Comparison of ENCODE assay signal across 12 cellular contexts in genomic region chr10:71962915-71963314, GRCh38. TPM values are rescaled to one million over a fixed set of nuclear protein-coding genes. Genes with fewer than 3 reads are reported as not detected.
DNase-seq lines count a peak whose midpoint lies in the region; ATAC-seq and TF ChIP-seq lines count a peak whose summit lies in the region.
"Had no signal": no experiment of that assay in that cellular context is flagged by ENCODE, and none has a peak within 500 bp of the region (broad histone marks: within the 10 kb centered on the region; RNA-seq: fewer than 3 reads in every experiment).

No MANE protein-coding gene starts in this region.

- no peak for TF ChIP-seq POLR2A in tibial nerve (IDR thresholded peaks at IDR 0.05)

- no peaks in the 10 kb centered on the region for H3K36me3 Mint-ChIP-seq in activated naive CD8-positive, alpha-beta T cell
- no peaks in the 10 kb centered on the region for H3K36me3 Mint-ChIP-seq in activated naive CD8-positive, alpha-beta T cell treated with anti-CD3 and anti-CD28 coated beads for 36 hours
- H3K36me3 Mint-ChIP-seq in naive thymus-derived CD4-positive, alpha-beta T cell: no peaks in the 10 kb centered on the region
- H3K36me3 Mint-ChIP-seq: immature natural killer cell had no signal

- H3K27ac Mint-ChIP-seq in activated naive CD8-positive, alpha-beta T cell: no peak overlapping the region
- no peak overlapping the region for H3K27ac Mint-ChIP-seq in activated naive CD8-positive, alpha-beta T cell treated with anti-CD3 and anti-CD28 coated beads for 36 hours
- no peak overlapping the region for H3K27ac Mint-ChIP-seq in naive thymus-derived CD4-positive, alpha-beta T cell
- H3K27ac Mint-ChIP-seq: immature natural killer cell had no signal

- intact Hi-C loops in naive thymus-derived CD4-positive, alpha-beta T cell (cut with micrococcal nuclease): no loop called here

- 87 to 93% methylated on average over 6 of the region's 6 CpGs for WGBS in tibial nerve, 2 donors

- H3K9me3 ChIP-seq in naive thymus-derived CD4-positive, alpha-beta T cell (ENCODE audit: control insufficient read depth in 2 of 3, low read length in 3 of 3): no peaks in the 10 kb centered on the region
- H3K9me3 ChIP-seq in tibial nerve: no peaks in the 10 kb centered on the region
- H3K9me3 ChIP-seq: ovary had no signal

- ATAC-seq in naive thymus-derived CD4-positive, alpha-beta T cell: no peak

- H3K4me1 ChIP-seq in naive thymus-derived CD4-positive, alpha-beta T cell (ENCODE audit: control insufficient read depth in 2 of 2, insufficient read depth in 2 of 2, low read length in 2 of 2): peaks cover 0 to 8% of the 10 kb centered on the region in 2 donors
- peaks cover 0 to 41% (median 23%) of the 10 kb centered on the region in 4 donors for H3K4me1 ChIP-seq in tibial nerve

- H3K36me3 ChIP-seq in naive thymus-derived CD4-positive, alpha-beta T cell (ENCODE audit: control insufficient read depth in 2 of 3, insufficient read depth in 3 of 3, low read length in 3 of 3): no peaks in the 10 kb centered on the region
- H3K36me3 ChIP-seq in tibial nerve: no peaks in the 10 kb centered on the region
- H3K36me3 ChIP-seq: ovary had no signal

- no peak for TF ChIP-seq CTCF in tibial nerve (IDR thresholded peaks at IDR 0.05)

- no peaks in the 10 kb centered on the region for H3K9me3 Mint-ChIP-seq in activated naive CD8-positive, alpha-beta T cell (ENCODE audit: low read depth)
- no peaks in the 10 kb centered on the region for H3K9me3 Mint-ChIP-seq in activated naive CD8-positive, alpha-beta T cell treated with anti-CD3 and anti-CD28 coated beads for 36 hours
- H3K9me3 Mint-ChIP-seq in naive thymus-derived CD4-positive, alpha-beta T cell: no peaks in the 10 kb centered on the region

- H3K27me3 Mint-ChIP-seq in activated naive CD8-positive, alpha-beta T cell: peaks cover 8% of the 10 kb centered on the region
- peaks cover 44% of the 10 kb centered on the region for H3K27me3 Mint-ChIP-seq in activated naive CD8-positive, alpha-beta T cell treated with anti-CD3 and anti-CD28 coated beads for 36 hours
- peaks cover 32 to 75% (median 39%) of the 10 kb centered on the region in 5 donors for H3K27me3 Mint-ChIP-seq in naive thymus-derived CD4-positive, alpha-beta T cell

- peaks cover 15% of the 10 kb centered on the region for H3K4me1 Mint-ChIP-seq in activated naive CD8-positive, alpha-beta T cell (ENCODE audit: low read depth)
- peaks cover 13% of the 10 kb centered on the region for H3K4me1 Mint-ChIP-seq in activated naive CD8-positive, alpha-beta T cell treated with anti-CD3 and anti-CD28 coated beads for 36 hours
- peaks cover 7 to 15% (median 8%) of the 10 kb centered on the region in 7 donors for H3K4me1 Mint-ChIP-seq in naive thymus-derived CD4-positive, alpha-beta T cell

- CTCF ChIA-PET in naive thymus-derived CD4-positive, alpha-beta T cell (lab: Charles Lee): interaction anchor here (0.6 to 0.7 kb wide), 2 partner anchors 30 to 67 kb away, joined by 4 read pairs; no protein-coding TSS in a partner anchor

- peak overlapping the region; percentile 94 for H3K27ac ChIP-seq in caudate nucleus (ENCODE audit: low read depth, low read length)
- no peak overlapping the region for H3K27ac ChIP-seq in naive thymus-derived CD4-positive, alpha-beta T cell (ENCODE audit: low read depth, low read length)
- H3K27ac ChIP-seq in tibial nerve: peak overlapping the region; percentile 97 to 99 (median 98)

- peaks cover 0 to 4% of the 10 kb centered on the region in 2 donors for H3K27me3 ChIP-seq in naive thymus-derived CD4-positive, alpha-beta T cell (ENCODE audit: control insufficient read depth in 2 of 2, insufficient read depth in 2 of 2, low read length in 2 of 2)
- no peaks in the 10 kb centered on the region for H3K27me3 ChIP-seq in tibial nerve
- H3K27me3 ChIP-seq: ovary had no signal

- no peak overlapping the region for H3K4me3 ChIP-seq in naive thymus-derived CD4-positive, alpha-beta T cell (ENCODE audit: low read length)
- H3K4me3 ChIP-seq in tibial nerve: no peak overlapping the region

- DNase-seq in activated naive CD8-positive, alpha-beta T cell treated with anti-CD3 and anti-CD28 coated beads for 36 hours: no peak
- DNase-seq in caudate nucleus (lab: John Stamatoyannopoulos, UW): no peak
- DNase-seq in naive thymus-derived CD4-positive, alpha-beta T cell: no peak
- no peak for DNase-seq in tibial nerve (ENCODE audit: low spot score in 2 of 2)
- DNase-seq in effector CD4-positive, alpha-beta T cell: no peak
- DNase-seq in NCI-H748 (lab: John Stamatoyannopoulos, UW; ENCODE audit: unreplicated experiment): no peak
- DNase-seq in stimulated activated CD4-positive, alpha-beta T cell treated with anti-CD3 and anti-CD28 coated beads, Interleukin-4, amount 100 ng/mL, for 4 hours: no peak
- DNase-seq: immature natural killer cell, NCI-H2227 treated with DMSO at 0.1 percent for 48 hours, SHP77 treated with DMSO at 0.1 percent for 48 hours had no signal

- H3K4me3 Mint-ChIP-seq in activated naive CD8-positive, alpha-beta T cell: peak overlapping the region; percentile 61
- no peak overlapping the region for H3K4me3 Mint-ChIP-seq in activated naive CD8-positive, alpha-beta T cell treated with anti-CD3 and anti-CD28 coated beads for 36 hours
- peak overlapping the region in 9 of 10 donors; percentile 54 to 89 (median 65) for H3K4me3 Mint-ChIP-seq in naive thymus-derived CD4-positive, alpha-beta T cell
- H3K4me3 Mint-ChIP-seq: immature natural killer cell had no signal

- TF ChIP-seq EP300 in tibial nerve (IDR thresholded peaks at IDR 0.05): no peak

- POLR2A ChIA-PET in naive thymus-derived CD4-positive, alpha-beta T cell (lab: Charles Lee): no interaction called here

RNA-seq across cellular contexts. Expression of gene CHST3, which starts 1.3 kb away (rescaled TPM):
- total RNA-seq in activated naive CD8-positive, alpha-beta T cell treated with anti-CD3 and anti-CD28 coated beads for 36 hours: under 1 TPM; 0.84 to 0.87 TPM
- total RNA-seq in naive thymus-derived CD4-positive, alpha-beta T cell: under 1 TPM in 1 of 5 experiments, not detected in 4; 0.05 TPM
- polyA plus RNA-seq in naive thymus-derived CD4-positive, alpha-beta T cell: not detected
- total RNA-seq in tibial nerve: 10 to 100 TPM; 41.2 to 56.4 (median 47.4) TPM
- polyA plus RNA-seq: immature natural killer cell had no signal

Comparison
In these comparisons a context has a peak if more than half of its experiments do, and no peak if none do; other contexts are left out.
1. RNA of gene CHST3, which starts 1.3 kb away (total RNA-seq): 41.2 to 56.4 TPM in tibial nerve; 0.84 to 0.87 TPM in activated naive CD8-positive, alpha-beta T cell treated with anti-CD3 and anti-CD28 coated beads for 36 hours and 0.05 TPM in naive thymus-derived CD4-positive, alpha-beta T cell; every median in the first group is over 10 times any median in the second.